ENCODE assay signal across 9 cellular contexts in the genomic region with DNA sequence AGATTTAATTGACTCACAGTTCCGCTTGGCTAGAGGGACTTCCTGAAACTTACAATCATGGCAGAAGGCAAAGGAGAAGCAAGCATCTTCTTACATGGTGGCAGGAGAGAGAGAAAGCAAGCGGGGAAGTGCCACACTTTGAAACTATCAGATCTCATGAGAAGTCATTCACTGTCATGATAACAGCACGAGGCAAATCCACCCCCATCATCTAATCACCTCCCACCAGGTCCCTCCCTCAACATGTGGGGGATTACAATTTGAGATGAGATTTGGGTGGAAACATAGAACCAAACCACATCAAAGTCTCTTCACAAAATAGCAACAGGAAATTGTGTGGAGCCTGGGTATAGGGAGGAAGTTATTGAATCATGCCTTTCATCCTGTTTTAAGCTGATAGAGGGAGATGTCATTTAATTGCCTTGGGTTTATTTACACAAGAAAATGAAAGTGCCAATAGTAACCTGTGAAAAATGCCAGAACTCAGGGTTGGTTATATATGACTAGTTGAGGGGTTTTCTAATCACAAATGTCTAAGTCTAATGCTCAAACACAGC.
DNase-seq lines count a peak whose midpoint lies in the region; ATAC-seq and TF ChIP-seq lines count a peak whose summit lies in the region.
"Had no signal": no experiment of that assay in that cellular context is flagged by ENCODE, and none has a peak within 500 bp of the region (broad histone marks: within the 10 kb centered on the region; RNA-seq: fewer than 3 reads in every experiment).

No MANE protein-coding gene starts in this region.

- no peaks in the 10 kb centered on the region for H3K36me3 Mint-ChIP-seq in CD8-positive, alpha-beta T cell
- peaks cover 18 to 24% of the 10 kb centered on the region in 2 donors for H3K36me3 Mint-ChIP-seq in activated naive CD4-positive, alpha-beta T cell treated with anti-CD3 and anti-CD28 coated beads, Interleukin-2, amount 50 U/mL, for 72 hours

- no peak for TF ChIP-seq CTCF in CD8-positive, alpha-beta T cell (IDR thresholded peaks at IDR 0.05)
- no peak for TF ChIP-seq CTCF in omental fat pad (IDR thresholded peaks at IDR 0.05)

- H3K9me3 ChIP-seq in CD8-positive, alpha-beta T cell (ENCODE audit: low read length), result no peaks in the 10 kb centered on the region

- no peaks in the 10 kb centered on the region for H3K27me3 ChIP-seq in CD8-positive, alpha-beta T cell (ENCODE audit: insufficient read depth, low read length)

- CTCF ChIA-PET in CD8-positive, alpha-beta T cell (lab: Charles Lee), result no interaction called here

- H3K27me3 Mint-ChIP-seq in CD8-positive, alpha-beta T cell (ENCODE audit: low read depth), result no peaks in the 10 kb centered on the region

- peak; percentile 89 for ATAC-seq in CD8-positive, alpha-beta T cell
- peak; percentile 67 to 87 for ATAC-seq in activated naive CD4-positive, alpha-beta T cell treated with anti-CD3 and anti-CD28 coated beads, Interleukin-2, amount 50 U/mL, for 72 hours
- ATAC-seq in omental fat pad (ENCODE audit: low FRiP score) (peak; percentile 27), GM21367 (IDR thresholded peaks at IDR 0.05; ENCODE audit: unreplicated experiment) (no peak)

- peaks cover 3% of the 10 kb centered on the region for H3K9me3 Mint-ChIP-seq in CD8-positive, alpha-beta T cell
- peaks cover 16 to 33% of the 10 kb centered on the region in 2 donors for H3K9me3 Mint-ChIP-seq in activated naive CD4-positive, alpha-beta T cell treated with anti-CD3 and anti-CD28 coated beads, Interleukin-2, amount 50 U/mL, for 72 hours

- no peak overlapping the region for H3K4me3 ChIP-seq in CD8-positive, alpha-beta T cell (ENCODE audit: low read depth, low read length)

- POLR2A ChIA-PET in CD8-positive, alpha-beta T cell (lab: Charles Lee), result no interaction called here

- DNase-seq in CD8-positive, alpha-beta T cell, result peak; percentile 2 to 62 (median 43)
- DNase-seq in T-helper 2 cell (peak in 4 of 5 experiments; percentile 21 to 86 (median 47)), omental fat pad (ENCODE audit: low spot score) (no peak), DMS79 (lab: John Stamatoyannopoulos, UW) (no peak), MV-4-11 (lab: John Stamatoyannopoulos, UW) (no peak), germinal center (ENCODE audit: low spot score) (no peak)
- DNase-seq in activated naive CD4-positive, alpha-beta T cell treated with anti-CD3 and anti-CD28 coated beads, Interleukin-2, amount 50 U/mL, for 72 hours (ENCODE audit: low spot score in 2 of 2), result peak in 1 of 2 donors; percentile 24

- peaks cover 22% of the 10 kb centered on the region for H3K4me1 Mint-ChIP-seq in CD8-positive, alpha-beta T cell (ENCODE audit: low read depth)

- peak overlapping the region; percentile 86 for H3K27ac Mint-ChIP-seq in CD8-positive, alpha-beta T cell
- peak overlapping the region in 1 of 2 donors; percentile 68 for H3K27ac Mint-ChIP-seq in activated naive CD4-positive, alpha-beta T cell treated with anti-CD3 and anti-CD28 coated beads, Interleukin-2, amount 50 U/mL, for 72 hours

- H3K4me1 ChIP-seq in CD8-positive, alpha-beta T cell (ENCODE audit: insufficient read depth, low read length), result peaks cover 23% of the 10 kb centered on the region

- intact Hi-C loops in CD8-positive, alpha-beta T cell (cut with DNase I, micrococcal nuclease), result no loop called here

- peak overlapping the region; percentile 42 for H3K4me3 Mint-ChIP-seq in CD8-positive, alpha-beta T cell

- no peaks in the 10 kb centered on the region for H3K36me3 ChIP-seq in CD8-positive, alpha-beta T cell (ENCODE audit: insufficient read depth, low read length)

- no peak overlapping the region for H3K27ac ChIP-seq in CD8-positive, alpha-beta T cell (ENCODE audit: low read depth, low read length)
- H3K27ac ChIP-seq: C4-2B had no signal

Comparison
In these comparisons a context has a peak if more than half of its experiments do, and no peak if none do; other contexts are left out.
1. DNase-seq: peak in CD8-positive, alpha-beta T cell (7 of 7) and T-helper 2 cell (4 of 5); none in omental fat pad (single experiment), DMS79 (single experiment), MV-4-11 (single experiment) and germinal center (single experiment).